8 cellular contexts compared by ENCODE assay signal in the genomic region with DNA sequence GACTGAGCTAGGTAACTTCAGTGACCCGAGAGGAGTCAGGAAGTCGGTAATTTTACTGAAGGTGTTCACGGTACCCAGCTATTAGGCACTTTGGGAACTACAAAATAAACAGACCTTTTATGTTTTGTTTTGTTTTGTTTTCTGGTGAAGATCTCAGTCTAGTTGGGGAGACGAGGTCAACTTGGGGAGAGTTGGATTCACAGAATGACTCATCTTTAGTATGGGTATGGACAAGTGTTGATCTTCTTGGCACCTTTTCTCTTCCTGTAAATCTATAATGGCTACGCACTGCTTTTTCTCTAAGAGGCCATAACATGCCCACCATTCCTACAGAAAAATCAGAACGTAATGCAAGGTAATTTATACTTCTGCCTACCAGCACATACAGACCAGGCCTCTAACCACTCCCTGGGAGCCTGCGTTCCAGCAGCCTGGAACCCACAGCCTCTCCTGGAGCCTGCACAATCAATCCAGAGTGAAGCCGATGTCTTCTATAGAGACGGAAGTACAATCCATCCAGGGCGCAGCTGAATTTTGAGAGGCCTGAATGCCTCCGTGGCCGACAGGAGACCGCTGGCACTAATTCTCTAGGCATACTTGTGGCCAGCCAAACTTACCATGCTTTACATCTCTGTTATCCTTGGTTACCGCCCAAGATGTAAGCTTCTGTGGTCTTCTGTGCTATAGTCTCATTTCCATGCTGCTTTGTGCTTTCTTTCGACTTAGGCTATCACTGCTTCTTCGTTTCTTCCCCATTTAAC. TPM values are rescaled to one million over a fixed set of nuclear protein-coding genes. Genes with fewer than 3 reads are reported as not detected.
DNase-seq lines count a peak whose midpoint lies in the region; ATAC-seq, FAIRE-seq and TF ChIP-seq lines count a peak whose summit lies in the region.

No MANE protein-coding gene starts in this region.

- H3K4me3 ChIP-seq in Caco-2 (ENCODE audit: low read depth, low read length) (peak overlapping the region; percentile 57), foreskin fibroblast (ENCODE audit: low read depth in 1 of 2, low read length in 2 of 2) (peak overlapping the region; percentile 68 to 88)

- H3K36me3 Mint-ChIP-seq in Caco-2 (ENCODE audit: insufficient read depth, unreplicated experiment), result peaks cover 9% of the 10 kb centered on the region
- H3K36me3 Mint-ChIP-seq in activated T-cell treated with anti-CD3 and anti-CD28 coated beads, Interleukin-2, amount 50 U/mL, for 24 hours (ENCODE audit: low read depth), result peaks cover 56% of the 10 kb centered on the region
- peaks cover 6% of the 10 kb centered on the region for H3K36me3 Mint-ChIP-seq in osteocyte (ENCODE audit: unreplicated experiment)

- H3K9me3 Mint-ChIP-seq in Caco-2 (ENCODE audit: unreplicated experiment) (no peaks in the 10 kb centered on the region), osteocyte (ENCODE audit: unreplicated experiment) (no peaks in the 10 kb centered on the region)
- no peaks in the 10 kb centered on the region for H3K9me3 Mint-ChIP-seq in activated T-cell treated with anti-CD3 and anti-CD28 coated beads, Interleukin-2, amount 50 U/mL, for 24 hours

- no peaks in the 10 kb centered on the region for H3K36me3 ChIP-seq in Caco-2 (ENCODE audit: control insufficient read depth, insufficient read depth, low read length)

- peaks cover 18% of the 10 kb centered on the region for H3K4me1 ChIP-seq in Caco-2

- no peaks in the 10 kb centered on the region for H3K9me3 ChIP-seq in Caco-2

- no peaks in the 10 kb centered on the region for H3K27me3 ChIP-seq in Caco-2 (replicated peaks; ENCODE audit: control insufficient read depth, insufficient read depth, low read length)

- H3K27me3 Mint-ChIP-seq in Caco-2 (ENCODE audit: insufficient read depth, unreplicated experiment) (no peaks in the 10 kb centered on the region), osteocyte (ENCODE audit: unreplicated experiment) (no peaks in the 10 kb centered on the region)
- H3K27me3 Mint-ChIP-seq in activated T-cell treated with anti-CD3 and anti-CD28 coated beads, Interleukin-2, amount 50 U/mL, for 24 hours, result no peaks in the 10 kb centered on the region

- TF ChIP-seq CTCF in Caco-2 (IDR thresholded peaks at IDR 0.05; ENCODE audit: insufficient read depth in 1 of 2, low read depth in 1 of 2, low read length in 1 of 2, severe bottlenecking in 1 of 2, unreplicated experiment in 1 of 2) (no peak), foreskin fibroblast (IDR thresholded peaks at IDR 0.05; ENCODE audit: low read depth, low read length) (no peak), osteocyte (IDR thresholded peaks at IDR 0.05) (no peak)

- TF ChIP-seq RAD21 in Ishikawa (IDR thresholded peaks at IDR 0.05; ENCODE audit: low read depth), result no peak

- H3K27ac Mint-ChIP-seq in Caco-2 (ENCODE audit: unreplicated experiment) (peak overlapping the region; percentile 100), osteocyte (ENCODE audit: unreplicated experiment) (peak overlapping the region; percentile 97)
- H3K27ac Mint-ChIP-seq in activated T-cell treated with anti-CD3 and anti-CD28 coated beads, Interleukin-2, amount 50 U/mL, for 24 hours, result peak overlapping the region; percentile 97

- CTCF ChIA-PET in Caco-2 (lab: Charles Lee), result interaction anchor here (0.5 to 1.1 kb wide), 2 partner anchors 28 to 35 kb away, joined by 3 to 6 read pairs; no protein-coding TSS in a partner anchor

- H3K4me3 Mint-ChIP-seq in Caco-2 (ENCODE audit: unreplicated experiment) (peak overlapping the region; percentile 100), osteocyte (ENCODE audit: unreplicated experiment) (peak overlapping the region; percentile 98)
- H3K4me3 Mint-ChIP-seq in activated T-cell treated with anti-CD3 and anti-CD28 coated beads, Interleukin-2, amount 50 U/mL, for 24 hours, result peak overlapping the region; percentile 99

- no peak for FAIRE-seq in HTR-8/SVneo (lab: Jason Lieb, UNC)

- TF ChIP-seq EP300 in Ishikawa (IDR thresholded peaks at IDR 0.05; ENCODE audit: borderline replicate concordance), result no peak

- H3K4me1 Mint-ChIP-seq in Caco-2 (ENCODE audit: low read depth, unreplicated experiment), result peaks cover 9% of the 10 kb centered on the region
- peaks cover 52% of the 10 kb centered on the region for H3K4me1 Mint-ChIP-seq in activated T-cell treated with anti-CD3 and anti-CD28 coated beads, Interleukin-2, amount 50 U/mL, for 24 hours (ENCODE audit: low read depth)
- H3K4me1 Mint-ChIP-seq in osteocyte (ENCODE audit: unreplicated experiment), result peaks cover 28% of the 10 kb centered on the region

- ATAC-seq in GM19452 (IDR thresholded peaks at IDR 0.05; ENCODE audit: unreplicated experiment), result peak; percentile 10

- POLR2A ChIA-PET in Caco-2 (lab: Charles Lee), result no interaction called here

- DNase-seq in Caco-2 (no peak), foreskin fibroblast (peak; percentile 21 to 50), osteocyte (ENCODE audit: extremely low spot score, unreplicated experiment) (no peak), SKM-1 (lab: John Stamatoyannopoulos, UW; ENCODE audit: unreplicated experiment) (no peak), HTR-8/SVneo (ENCODE audit: insufficient read length, low spot score) (no peak)
- no peak for DNase-seq in activated T-cell treated with anti-CD3 and anti-CD28 coated beads, Interleukin-2, amount 50 U/mL, for 24 hours

- BruUV-seq in Caco-2 (replicated peaks; lab: Mats Ljungman, UMichigan), result TSS peak; percentile 72

- intact Hi-C loops in Caco-2 (cut with micrococcal nuclease; ENCODE audit: unreplicated experiment), result loop anchor here (2.0 kb wide), 1 partner anchor 88 kb away; the partner anchor contains the start of gene YAF2

TF ChIP-seq in Ishikawa, 13 proteins besides CTCF, POLR2A, EP300 and RAD21:
- TF ChIP-seq YY1 (IDR thresholded peaks at IDR 0.05; ENCODE audit: low read depth), result 0 out of 2 replicates have a peak, but pooled peaks have one; percentile 40
- no peak for TF ChIP-seq TCF12 (IDR thresholded peaks at IDR 0.05; ENCODE audit: low read depth)

RNA-seq across cellular contexts. Expression of gene PPHLN1, which starts 0.7 kb away (rescaled TPM):
- total RNA-seq in Caco-2 (2022) (83.7 and 87.6 TPM in 2 replicates), osteocyte (56.6 and 60.7 TPM in 2 replicates)

RNA-seq across cellular contexts. Expression of gene ZCRB1, which starts 0.8 kb away (rescaled TPM):
- total RNA-seq in Caco-2 (2022) (46.6 and 52.1 TPM in 2 replicates), osteocyte (65.7 and 76.7 TPM in 2 replicates)

Comparison
In these comparisons a context has a peak if more than half of its experiments do, and no peak if none do; other contexts are left out.
1. DNase-seq: peak in foreskin fibroblast (2 of 2); none in Caco-2 (0 of 2), activated T-cell treated with anti-CD3 and anti-CD28 coated beads, Interleukin-2, amount 50 U/mL, for 24 hours (single experiment), osteocyte (single experiment), SKM-1 (single experiment) and HTR-8/SVneo (single experiment).
2. Peak in every context shown above with its lines, with median percentiles within 50 percentile points of each other: H3K27ac Mint-ChIP-seq and H3K4me3 Mint-ChIP-seq.